1 cellular context compared by ENCODE assay signal in genomic region chr9:19379283-19379682, GRCh38.
TF ChIP-seq lines count a peak whose summit lies in the region.

No MANE protein-coding gene starts in this region.

TF ChIP-seq in HepG2, 621 proteins besides CTCF, POLR2A, EP300 and RAD21 (continued from another document):
- TF ChIP-seq MYPOP (CRISPR knock-in tag; IDR thresholded peaks at IDR 0.05) = no peak; the same call in 1 of the 2 replicates
- TF ChIP-seq ZNF746 (CRISPR knock-in tag; IDR thresholded peaks at IDR 0.05) = no peak
- TF ChIP-seq TERF1 (CRISPR knock-in tag; IDR thresholded peaks at IDR 0.05) = no peak
- TF ChIP-seq ZNF260 (CRISPR knock-in tag; IDR thresholded peaks at IDR 0.05; ENCODE audit: borderline replicate concordance, low read depth) = no peak
- no peak for TF ChIP-seq ZNF543 (CRISPR knock-in tag; IDR thresholded peaks at IDR 0.05)
- TF ChIP-seq ZNF713 (CRISPR knock-in tag; IDR thresholded peaks at IDR 0.05) = no peak
- TF ChIP-seq ADNP (CRISPR knock-in tag; IDR thresholded peaks at IDR 0.05) = no peak
